ENCODE assay signal across 1 cellular context in the genomic region with DNA sequence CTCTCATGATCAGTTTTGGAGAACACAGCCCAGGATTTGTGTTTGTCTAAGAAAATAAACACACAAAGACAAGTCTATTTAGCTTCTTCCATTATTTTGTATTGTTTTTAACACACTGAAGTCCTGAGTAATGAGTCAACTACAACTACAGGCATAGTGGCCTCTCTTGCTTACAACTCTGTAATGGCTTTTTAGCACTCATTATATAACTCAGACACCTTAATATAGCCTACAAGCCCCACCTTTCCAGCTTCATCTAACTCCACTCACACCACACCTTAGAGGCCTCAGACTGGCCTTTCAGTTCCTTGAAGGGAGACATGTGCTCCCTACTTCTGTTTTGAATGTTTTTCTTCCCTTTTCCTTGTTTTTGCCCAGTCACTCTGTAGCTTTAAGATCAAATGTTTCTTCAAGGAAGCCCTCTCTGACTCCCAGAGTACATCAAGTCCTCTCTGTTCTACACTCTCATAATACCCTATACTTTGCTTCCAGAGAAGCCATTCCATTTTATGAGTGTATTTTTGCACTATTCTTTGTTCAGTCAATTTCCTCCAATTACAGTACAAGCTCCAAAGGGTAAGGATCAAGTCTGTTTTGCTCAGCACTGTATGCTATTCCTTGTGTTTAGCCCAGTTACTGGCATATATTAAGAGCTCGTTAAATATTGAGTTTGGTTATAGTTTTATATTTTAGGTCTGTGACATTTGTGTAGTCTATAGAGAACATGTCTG.
TF ChIP-seq lines count a peak whose summit lies in the region.

No MANE protein-coding gene starts in this region.

TF ChIP-seq in IMR-90, 13 proteins besides CTCF, POLR2A, EP300 and RAD21:
- TF ChIP-seq MXI1 (IDR thresholded peaks at IDR 0.05; ENCODE audit: borderline replicate concordance, low read depth, low read length) (no peak), NFE2L2 (IDR thresholded peaks at IDR 0.05; ENCODE audit: low read depth, low read length) (no peak), CEBPB (IDR thresholded peaks at IDR 0.05; ENCODE audit: low read depth, low read length) (no peak), FOS (IDR thresholded peaks at IDR 0.05; ENCODE audit: low read depth, low read length) (no peak)
- TF ChIP-seq, protein P1, sequence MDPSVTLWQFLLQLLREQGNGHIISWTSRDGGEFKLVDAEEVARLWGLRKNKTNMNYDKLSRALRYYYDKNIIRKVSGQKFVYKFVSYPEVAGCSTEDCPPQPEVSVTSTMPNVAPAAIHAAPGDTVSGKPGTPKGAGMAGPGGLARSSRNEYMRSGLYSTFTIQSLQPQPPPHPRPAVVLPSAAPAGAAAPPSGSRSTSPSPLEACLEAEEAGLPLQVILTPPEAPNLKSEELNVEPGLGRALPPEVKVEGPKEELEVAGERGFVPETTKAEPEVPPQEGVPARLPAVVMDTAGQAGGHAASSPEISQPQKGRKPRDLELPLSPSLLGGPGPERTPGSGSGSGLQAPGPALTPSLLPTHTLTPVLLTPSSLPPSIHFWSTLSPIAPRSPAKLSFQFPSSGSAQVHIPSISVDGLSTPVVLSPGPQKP (IDR thresholded peaks at IDR 0.05; ENCODE audit: borderline replicate concordance, low read depth, low read length) = no peak
